13 cellular contexts compared by ENCODE assay signal in the genomic region with DNA sequence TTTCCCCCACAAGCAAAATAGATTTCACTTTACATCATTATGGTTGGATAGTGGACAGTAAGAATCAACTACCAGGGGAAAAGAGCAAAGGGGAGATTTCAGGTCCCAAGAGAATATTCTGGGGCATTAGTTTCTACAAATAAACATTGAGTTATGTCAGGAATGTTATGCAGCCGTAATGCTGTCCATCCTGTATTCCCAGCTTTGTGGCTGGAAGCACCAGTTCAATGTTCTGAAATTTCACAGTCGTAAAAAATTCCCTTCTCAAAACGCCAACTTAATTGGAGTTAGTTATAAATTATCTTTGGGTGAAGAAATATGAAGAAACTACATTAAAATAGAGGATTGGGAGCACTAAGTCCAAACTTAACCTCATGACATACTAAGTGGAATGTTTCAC.
A peak's percentile ranks its signal among the peaks of the same experiment; 100 is the strongest.
DNase-seq lines count a peak whose midpoint lies in the region; ATAC-seq and TF ChIP-seq lines count a peak whose summit lies in the region.
"Had no signal": no experiment of that assay in that cellular context is flagged by ENCODE, and none has a peak within 500 bp of the region (broad histone marks: within the 10 kb centered on the region; RNA-seq: fewer than 3 reads in every experiment).

No MANE protein-coding gene starts in this region.

- H3K9ac ChIP-seq in PC-3 (ENCODE audit: low read length) (no peak overlapping the region), neural progenitor cell (no peak overlapping the region)

- no peak for TF ChIP-seq CTCF in Calu3 (IDR thresholded peaks at IDR 0.05; ENCODE audit: unreplicated experiment)
- TF ChIP-seq CTCF in PC-3 (conservative IDR thresholded peaks at IDR 0.05; ENCODE audit: low read depth, low read length), result no peak
- no peak for TF ChIP-seq CTCF in osteoblast (IDR thresholded peaks at IDR 0.05; ENCODE audit: extremely low read depth, low read depth, low read length)
- TF ChIP-seq CTCF in neural progenitor cell (IDR thresholded peaks at IDR 0.05), result no peak

- POLR2A ChIA-PET in PC-3 (lab: Charles Lee; ENCODE audit: unreplicated experiment), result no interaction called here
- POLR2A ChIA-PET in activated CD4-positive, alpha-beta T cell treated with anti-CD3 and anti-CD28 coated beads, Interleukin-2, amount 10 ng/mL, durations not matched to agents 7 days and 5 days (lab: Charles Lee), result no interaction called here
- POLR2A ChIA-PET in CD4-positive, alpha-beta memory T cell (lab: Charles Lee; ENCODE audit: partially characterized antibody), result no interaction called here

- H3K9me3 Mint-ChIP-seq in Calu3 (ENCODE audit: low read depth, unreplicated experiment) (no peaks in the 10 kb centered on the region), neural progenitor cell (peaks cover 7% of the 10 kb centered on the region)
- no peaks in the 10 kb centered on the region for H3K9me3 Mint-ChIP-seq in activated CD4-positive, alpha-beta T cell treated with anti-CD3 and anti-CD28 coated beads, Interleukin-2, amount 10 ng/mL, durations not matched to agents 7 days and 5 days
- H3K9me3 Mint-ChIP-seq in CD4-positive, alpha-beta memory T cell, result peaks cover 0 to 15% (median 4%) of the 10 kb centered on the region in 8 donors
- H3K9me3 Mint-ChIP-seq: endodermal cell had no signal

- H3K36me3 Mint-ChIP-seq in Calu3 (ENCODE audit: insufficient read depth, unreplicated experiment) (no peaks in the 10 kb centered on the region), neural progenitor cell (no peaks in the 10 kb centered on the region)
- H3K36me3 Mint-ChIP-seq in activated CD4-positive, alpha-beta T cell treated with anti-CD3 and anti-CD28 coated beads, Interleukin-2, amount 10 ng/mL, durations not matched to agents 7 days and 5 days (ENCODE audit: low read depth), result no peaks in the 10 kb centered on the region
- H3K36me3 Mint-ChIP-seq in CD4-positive, alpha-beta memory T cell, result no peaks in the 10 kb centered on the region

- H3K27me3 Mint-ChIP-seq in Calu3 (ENCODE audit: unreplicated experiment) (no peaks in the 10 kb centered on the region), neural progenitor cell (ENCODE audit: insufficient read depth, low read depth) (peaks cover 3% of the 10 kb centered on the region)
- no peaks in the 10 kb centered on the region for H3K27me3 Mint-ChIP-seq in activated CD4-positive, alpha-beta T cell treated with anti-CD3 and anti-CD28 coated beads, Interleukin-2, amount 10 ng/mL, durations not matched to agents 7 days and 5 days
- no peaks in the 10 kb centered on the region for H3K27me3 Mint-ChIP-seq in CD4-positive, alpha-beta memory T cell

- H3K79me2 ChIP-seq in PC-3 (ENCODE audit: low read length) (no peaks in the 10 kb centered on the region), osteoblast (ENCODE audit: insufficient read depth, low read length) (no peaks in the 10 kb centered on the region), neural progenitor cell (ENCODE audit: low read depth) (no peaks in the 10 kb centered on the region)

- H2AFZ ChIP-seq in PC-3 (ENCODE audit: low read length) (peak overlapping the region; percentile 8; the same call in 1 of the 2 replicates), osteoblast (ENCODE audit: low read length) (peak overlapping the region; percentile 16), neural progenitor cell (replicated peaks) (no peak overlapping the region)

- H3K4me2 ChIP-seq in PC-3 (ENCODE audit: low read length), result peak overlapping the region; percentile 42
- peak overlapping the region; percentile 74 for H3K4me2 ChIP-seq in osteoblast (ENCODE audit: insufficient read depth, low read length)
- no peak overlapping the region for H3K4me2 ChIP-seq in neural progenitor cell

- no peak overlapping the region for H3K27ac Mint-ChIP-seq in Calu3 (ENCODE audit: unreplicated experiment)
- H3K27ac Mint-ChIP-seq in neural progenitor cell, result no peak overlapping the region
- no peak overlapping the region for H3K27ac Mint-ChIP-seq in activated CD4-positive, alpha-beta T cell treated with anti-CD3 and anti-CD28 coated beads, Interleukin-2, amount 10 ng/mL, durations not matched to agents 7 days and 5 days
- H3K27ac Mint-ChIP-seq in CD4-positive, alpha-beta memory T cell, result no peak overlapping the region
- H3K27ac Mint-ChIP-seq: endodermal cell had no signal

- BruUV-seq in Calu3 (replicated peaks; lab: Mats Ljungman, UMichigan), result no TSS peak
- BruUV-seq in PC-3 (replicated peaks; lab: Mats Ljungman, UMichigan), result no TSS peak

- H3K4me1 ChIP-seq in PC-3 (ENCODE audit: insufficient read depth, low read length), result peaks cover 7% of the 10 kb centered on the region
- H3K4me1 ChIP-seq in osteoblast (ENCODE audit: insufficient read depth, low read length), result peaks cover 4% of the 10 kb centered on the region
- peaks cover 10% of the 10 kb centered on the region for H3K4me1 ChIP-seq in neural progenitor cell
- no peaks in the 10 kb centered on the region for H3K4me1 ChIP-seq in CD4-positive, alpha-beta memory T cell (ENCODE audit: insufficient read depth, low read length)

- H3K27ac ChIP-seq in PC-3 (ENCODE audit: low read length) (no peak overlapping the region), osteoblast (ENCODE audit: low read depth, low read length) (peak overlapping the region; percentile 30), neural progenitor cell (no peak overlapping the region)
- no peak overlapping the region for H3K27ac ChIP-seq in CD4-positive, alpha-beta memory T cell (ENCODE audit: low read depth, low read length)

- intact Hi-C loops in Calu3 (cut with micrococcal nuclease; ENCODE audit: unreplicated experiment) (loop anchor here (5.0 kb wide), 1 partner anchor 145 kb away; no protein-coding TSS in a partner anchor), PC-3 (cut with micrococcal nuclease) (loop anchor here (5.0 kb wide), 1 partner anchor 405 kb away; no protein-coding TSS in a partner anchor)
- intact Hi-C loops in CD4-positive, alpha-beta memory T cell (cut with micrococcal nuclease), result no loop called here

- H3F3A ChIP-seq in PC-3 (ENCODE audit: low read length, unreplicated experiment) (no peaks in the 10 kb centered on the region), neural progenitor cell (ENCODE audit: low read depth) (no peaks in the 10 kb centered on the region)

- ATAC-seq in PC-3 (peak; percentile 33; the same call in 1 of the 2 replicates), GM21526 (IDR thresholded peaks at IDR 0.05; ENCODE audit: low FRiP score, unreplicated experiment) (no peak)

- CTCF ChIA-PET in Calu3 (lab: Charles Lee), result no interaction called here
- CTCF ChIA-PET in PC-3 (lab: Charles Lee), result no interaction called here
- CTCF ChIA-PET in activated CD4-positive, alpha-beta T cell treated with anti-CD3 and anti-CD28 coated beads, Interleukin-2, amount 10 ng/mL, durations not matched to agents 7 days and 5 days (lab: Charles Lee), result no interaction called here
- CTCF ChIA-PET in CD4-positive, alpha-beta memory T cell (lab: Charles Lee; ENCODE audit: partially characterized antibody), result no interaction called here

- H3K9me2 ChIP-seq in PC-3 (replicated peaks; ENCODE audit: low read length), result no peaks in the 10 kb centered on the region

- H3K36me3 ChIP-seq in PC-3 (ENCODE audit: low read depth, low read length) (no peaks in the 10 kb centered on the region), osteoblast (ENCODE audit: insufficient read depth, low read length) (no peaks in the 10 kb centered on the region), neural progenitor cell (no peaks in the 10 kb centered on the region)
- no peaks in the 10 kb centered on the region for H3K36me3 ChIP-seq in CD4-positive, alpha-beta memory T cell (ENCODE audit: insufficient read depth, low read length)

- H3K4me1 Mint-ChIP-seq in Calu3 (ENCODE audit: low read depth, unreplicated experiment) (no peaks in the 10 kb centered on the region), neural progenitor cell (peaks cover 7% of the 10 kb centered on the region)
- H3K4me1 Mint-ChIP-seq in activated CD4-positive, alpha-beta T cell treated with anti-CD3 and anti-CD28 coated beads, Interleukin-2, amount 10 ng/mL, durations not matched to agents 7 days and 5 days, result no peaks in the 10 kb centered on the region
- no peaks in the 10 kb centered on the region for H3K4me1 Mint-ChIP-seq in CD4-positive, alpha-beta memory T cell
- H3K4me1 Mint-ChIP-seq: endodermal cell had no signal

- H3K27me3 ChIP-seq in PC-3 (ENCODE audit: low read length) (no peaks in the 10 kb centered on the region), osteoblast (ENCODE audit: insufficient read depth, low read length) (no peaks in the 10 kb centered on the region), neural progenitor cell (no peaks in the 10 kb centered on the region)
- H3K27me3 ChIP-seq in CD4-positive, alpha-beta memory T cell (ENCODE audit: insufficient read depth, low read length), result no peaks in the 10 kb centered on the region

- H4K20me1 ChIP-seq in PC-3 (ENCODE audit: low read length) (no peaks in the 10 kb centered on the region), osteoblast (ENCODE audit: insufficient read depth, low read length) (no peaks in the 10 kb centered on the region), neural progenitor cell (ENCODE audit: low read depth) (no peaks in the 10 kb centered on the region)

- H3K4me3 Mint-ChIP-seq in Calu3 (ENCODE audit: low read depth, unreplicated experiment) (no peak overlapping the region), neural progenitor cell (no peak overlapping the region)
- H3K4me3 Mint-ChIP-seq in activated CD4-positive, alpha-beta T cell treated with anti-CD3 and anti-CD28 coated beads, Interleukin-2, amount 10 ng/mL, durations not matched to agents 7 days and 5 days, result no peak overlapping the region
- no peak overlapping the region for H3K4me3 Mint-ChIP-seq in CD4-positive, alpha-beta memory T cell
- H3K4me3 Mint-ChIP-seq: endodermal cell had no signal

- DNase-seq in Calu3 (peak; percentile 38), PC-3 (peak; percentile 50), fibroblast of gingiva (ENCODE audit: low read depth) (peak; percentile 65), osteoblast (ENCODE audit: insufficient read length, low spot score, missing footprints) (peak; percentile 48), neural progenitor cell (ENCODE audit: low spot score) (no peak)
- no peak for DNase-seq in activated CD4-positive, alpha-beta T cell treated with anti-CD3 and anti-CD28 coated beads, Interleukin-2, amount 10 ng/mL, durations not matched to agents 7 days and 5 days
- no peak for DNase-seq in CD4-positive, alpha-beta memory T cell
- DNase-seq: activated CD4-positive, alpha-beta T cell treated with anti-CD3 and anti-CD28 coated beads for 1 hour; activated gamma-delta T cell treated with Interleukin-2 at 50 U/mL for 16 hours; endodermal cell; KBM-7; NCI-H2171 had no signal

- H3K9me3 ChIP-seq in PC-3 (ENCODE audit: low read length) (no peaks in the 10 kb centered on the region), osteoblast (ENCODE audit: low read depth, low read length) (no peaks in the 10 kb centered on the region), neural progenitor cell (ENCODE audit: low read depth) (no peaks in the 10 kb centered on the region)
- peaks cover 0 to 4% of the 10 kb centered on the region in 2 donors for H3K9me3 ChIP-seq in CD4-positive, alpha-beta memory T cell (ENCODE audit: control insufficient read depth in 1 of 2, low read length in 2 of 2)

- no peak overlapping the region for H3K4me3 ChIP-seq in PC-3 (ENCODE audit: low read length)
- H3K4me3 ChIP-seq in osteoblast (ENCODE audit: insufficient read depth, low read length), result peak overlapping the region; percentile 46
- no peak overlapping the region for H3K4me3 ChIP-seq in neural progenitor cell
- H3K4me3 ChIP-seq in CD4-positive, alpha-beta memory T cell (ENCODE audit: low read length in 2 of 2), result no peak overlapping the region

Comparison
In these comparisons a context has a peak if more than half of its experiments do, and no peak if none do; other contexts are left out.
1. DNase-seq: peak in Calu3 (single experiment), PC-3 (single experiment), fibroblast of gingiva (single experiment) and osteoblast (single experiment); none in neural progenitor cell (single experiment), activated CD4-positive, alpha-beta T cell treated with anti-CD3 and anti-CD28 coated beads, Interleukin-2, amount 10 ng/mL, durations not matched to agents 7 days and 5 days (single experiment) and CD4-positive, alpha-beta memory T cell (0 of 5).